ENCODE assay signal across 1 cellular context in genomic region chr10:110919349-110919931, GRCh38.
TF ChIP-seq lines count a peak whose summit lies in the region.

TSS of gene SHOC2 (plus strand) at chr10:110919604. CDS start at chr10:110964359, 44,755 bp downstream.

TF ChIP-seq in K562, 482 proteins besides CTCF, POLR2A, EP300 and RAD21 (continued from another document and continues in another):
- TF ChIP-seq GMEB1 (CRISPR knock-in tag; IDR thresholded peaks at IDR 0.05) (no peak), HDAC6 (IDR thresholded peaks at IDR 0.05; ENCODE audit: low read depth, low read length) (no peak), RBM39 (optimal IDR thresholded peaks at IDR 0.05; ENCODE audit: low read depth, low read length) (no peak), ZNF583 (CRISPR knock-in tag; IDR thresholded peaks at IDR 0.05) (no peak), JUN (IDR thresholded peaks at IDR 0.05; ENCODE audit: borderline replicate concordance, low read depth, low read length) (no peak), JUN (CRISPR knock-in tag; IDR thresholded peaks at IDR 0.05; ENCODE audit: borderline replicate concordance) (no peak), MGA (IDR thresholded peaks at IDR 0.05) (no peak), ZNF707 (CRISPR knock-in tag; conservative IDR thresholded peaks at IDR 0.05) (no peak), TAF9B (IDR thresholded peaks at IDR 0.05; ENCODE audit: partially characterized antibody) (no peak), EZH2 (IDR thresholded peaks at IDR 0.05; ENCODE audit: borderline replicate concordance, low read depth, low read length) (no peak), ZNF57 (CRISPR knock-in tag; IDR thresholded peaks at IDR 0.05) (no peak), HDGF (IDR thresholded peaks at IDR 0.05) (no peak), RCOR1 (IDR thresholded peaks at IDR 0.05; ENCODE audit: borderline replicate concordance in 1 of 2, low read depth in 2 of 2, low read length in 2 of 2) (no peak), ZNF79 (CRISPR knock-in tag; IDR thresholded peaks at IDR 0.05; ENCODE audit: low read depth) (no peak), SNAPC5 (CRISPR knock-in tag; IDR thresholded peaks at IDR 0.05) (no peak), ZNF76 (CRISPR knock-in tag; IDR thresholded peaks at IDR 0.05; ENCODE audit: borderline replicate concordance) (no peak), HDAC1 (IDR thresholded peaks at IDR 0.05) (no peak), E2F3 (CRISPR knock-in tag; IDR thresholded peaks at IDR 0.05) (no peak), SAP30 (IDR thresholded peaks at IDR 0.05; ENCODE audit: borderline replicate concordance, insufficient read depth, low read depth, low read length, poor library complexity, severe bottlenecking) (no peak), XRCC4 (IDR thresholded peaks at IDR 0.05; ENCODE audit: extremely low read depth, insufficient read depth, insufficient read length) (no peak), ZFPM2 (CRISPR knock-in tag; IDR thresholded peaks at IDR 0.05) (no peak), NFATC3 (IDR thresholded peaks at IDR 0.05) (no peak), ARHGAP35 (IDR thresholded peaks at IDR 0.05; ENCODE audit: partially characterized antibody) (no peak), KDM5B (IDR thresholded peaks at IDR 0.05; ENCODE audit: insufficient replicate concordance, low read depth, low read length) (no peak), NBN (IDR thresholded peaks at IDR 0.05; ENCODE audit: low read depth) (no peak), RB1 (IDR thresholded peaks at IDR 0.05; ENCODE audit: low read depth) (peak; percentile 41; the same call in 1 of the 2 replicates), MCM3 (IDR thresholded peaks at IDR 0.05) (no peak), HMGN3 (IDR thresholded peaks at IDR 0.05; ENCODE audit: borderline replicate concordance, extremely low read depth, insufficient read length, low read depth, low read length) (peak; percentile 25), ZNF174 (CRISPR knock-in tag; IDR thresholded peaks at IDR 0.05) (no peak), ZNF324 (CRISPR knock-in tag; IDR thresholded peaks at IDR 0.05) (no peak), ZNF384 (IDR thresholded peaks at IDR 0.05; ENCODE audit: low read depth, low read length) (no peak), PML (IDR thresholded peaks at IDR 0.05; ENCODE audit: low read length) (no peak), COPS2 (conservative IDR thresholded peaks at IDR 0.05) (no peak), ZFP30 (CRISPR knock-in tag; IDR thresholded peaks at IDR 0.05; ENCODE audit: borderline replicate concordance) (no peak), ZNF217 (CRISPR knock-in tag; IDR thresholded peaks at IDR 0.05) (no peak), E2F8 (IDR thresholded peaks at IDR 0.05; ENCODE audit: low read depth, partially characterized antibody) (no peak), BRF1 (IDR thresholded peaks at IDR 0.05; ENCODE audit: borderline replicate concordance, extremely low read depth, insufficient read length) (no peak), SUPT5H (IDR thresholded peaks at IDR 0.05) (peak; percentile 14; the same call in 1 of the 2 replicates), HNRNPLL (IDR thresholded peaks at IDR 0.05; ENCODE audit: low read depth, low read length, poor library complexity, severe bottlenecking) (peak; percentile 51), PHB (CRISPR knock-in tag; IDR thresholded peaks at IDR 0.05) (no peak)
- TF ChIP-seq, protein P1, sequence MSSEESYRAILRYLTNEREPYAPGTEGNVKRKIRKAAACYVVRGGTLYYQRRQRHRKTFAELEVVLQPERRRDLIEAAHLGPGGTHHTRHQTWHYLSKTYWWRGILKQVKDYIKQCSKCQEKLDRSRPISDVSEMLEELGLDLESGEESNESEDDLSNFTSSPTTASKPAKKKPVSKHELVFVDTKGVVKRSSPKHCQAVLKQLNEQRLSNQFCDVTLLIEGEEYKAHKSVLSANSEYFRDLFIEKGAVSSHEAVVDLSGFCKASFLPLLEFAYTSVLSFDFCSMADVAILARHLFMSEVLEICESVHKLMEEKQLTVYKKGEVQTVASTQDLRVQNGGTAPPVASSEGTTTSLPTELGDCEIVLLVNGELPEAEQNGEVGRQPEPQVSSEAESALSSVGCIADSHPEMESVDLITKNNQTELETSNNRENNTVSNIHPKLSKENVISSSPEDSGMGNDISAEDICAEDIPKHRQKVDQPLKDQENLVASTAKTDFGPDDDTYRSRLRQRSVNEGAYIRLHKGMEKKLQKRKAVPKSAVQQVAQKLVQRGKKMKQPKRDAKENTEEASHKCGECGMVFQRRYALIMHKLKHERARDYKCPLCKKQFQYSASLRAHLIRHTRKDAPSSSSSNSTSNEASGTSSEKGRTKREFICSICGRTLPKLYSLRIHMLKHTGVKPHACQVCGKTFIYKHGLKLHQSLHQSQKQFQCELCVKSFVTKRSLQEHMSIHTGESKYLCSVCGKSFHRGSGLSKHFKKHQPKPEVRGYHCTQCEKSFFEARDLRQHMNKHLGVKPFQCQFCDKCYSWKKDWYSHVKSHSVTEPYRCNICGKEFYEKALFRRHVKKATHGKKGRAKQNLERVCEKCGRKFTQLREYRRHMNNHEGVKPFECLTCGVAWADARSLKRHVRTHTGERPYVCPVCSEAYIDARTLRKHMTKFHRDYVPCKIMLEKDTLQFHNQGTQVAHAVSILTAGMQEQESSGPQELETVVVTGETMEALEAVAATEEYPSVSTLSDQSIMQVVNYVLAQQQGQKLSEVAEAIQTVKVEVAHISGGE (CRISPR knock-in tag; IDR thresholded peaks at IDR 0.05), result no peak
- TF ChIP-seq, protein P2, sequence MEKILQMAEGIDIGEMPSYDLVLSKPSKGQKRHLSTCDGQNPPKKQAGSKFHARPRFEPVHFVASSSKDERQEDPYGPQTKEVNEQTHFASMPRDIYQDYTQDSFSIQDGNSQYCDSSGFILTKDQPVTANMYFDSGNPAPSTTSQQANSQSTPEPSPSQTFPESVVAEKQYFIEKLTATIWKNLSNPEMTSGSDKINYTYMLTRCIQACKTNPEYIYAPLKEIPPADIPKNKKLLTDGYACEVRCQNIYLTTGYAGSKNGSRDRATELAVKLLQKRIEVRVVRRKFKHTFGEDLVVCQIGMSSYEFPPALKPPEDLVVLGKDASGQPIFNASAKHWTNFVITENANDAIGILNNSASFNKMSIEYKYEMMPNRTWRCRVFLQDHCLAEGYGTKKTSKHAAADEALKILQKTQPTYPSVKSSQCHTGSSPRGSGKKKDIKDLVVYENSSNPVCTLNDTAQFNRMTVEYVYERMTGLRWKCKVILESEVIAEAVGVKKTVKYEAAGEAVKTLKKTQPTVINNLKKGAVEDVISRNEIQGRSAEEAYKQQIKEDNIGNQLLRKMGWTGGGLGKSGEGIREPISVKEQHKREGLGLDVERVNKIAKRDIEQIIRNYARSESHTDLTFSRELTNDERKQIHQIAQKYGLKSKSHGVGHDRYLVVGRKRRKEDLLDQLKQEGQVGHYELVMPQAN (IDR thresholded peaks at IDR 0.05; ENCODE audit: borderline replicate concordance), result no peak
- TF ChIP-seq, protein P3, sequence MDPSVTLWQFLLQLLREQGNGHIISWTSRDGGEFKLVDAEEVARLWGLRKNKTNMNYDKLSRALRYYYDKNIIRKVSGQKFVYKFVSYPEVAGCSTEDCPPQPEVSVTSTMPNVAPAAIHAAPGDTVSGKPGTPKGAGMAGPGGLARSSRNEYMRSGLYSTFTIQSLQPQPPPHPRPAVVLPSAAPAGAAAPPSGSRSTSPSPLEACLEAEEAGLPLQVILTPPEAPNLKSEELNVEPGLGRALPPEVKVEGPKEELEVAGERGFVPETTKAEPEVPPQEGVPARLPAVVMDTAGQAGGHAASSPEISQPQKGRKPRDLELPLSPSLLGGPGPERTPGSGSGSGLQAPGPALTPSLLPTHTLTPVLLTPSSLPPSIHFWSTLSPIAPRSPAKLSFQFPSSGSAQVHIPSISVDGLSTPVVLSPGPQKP (CRISPR knock-in tag; IDR thresholded peaks at IDR 0.05), result no peak
